In the genomic region with DNA sequence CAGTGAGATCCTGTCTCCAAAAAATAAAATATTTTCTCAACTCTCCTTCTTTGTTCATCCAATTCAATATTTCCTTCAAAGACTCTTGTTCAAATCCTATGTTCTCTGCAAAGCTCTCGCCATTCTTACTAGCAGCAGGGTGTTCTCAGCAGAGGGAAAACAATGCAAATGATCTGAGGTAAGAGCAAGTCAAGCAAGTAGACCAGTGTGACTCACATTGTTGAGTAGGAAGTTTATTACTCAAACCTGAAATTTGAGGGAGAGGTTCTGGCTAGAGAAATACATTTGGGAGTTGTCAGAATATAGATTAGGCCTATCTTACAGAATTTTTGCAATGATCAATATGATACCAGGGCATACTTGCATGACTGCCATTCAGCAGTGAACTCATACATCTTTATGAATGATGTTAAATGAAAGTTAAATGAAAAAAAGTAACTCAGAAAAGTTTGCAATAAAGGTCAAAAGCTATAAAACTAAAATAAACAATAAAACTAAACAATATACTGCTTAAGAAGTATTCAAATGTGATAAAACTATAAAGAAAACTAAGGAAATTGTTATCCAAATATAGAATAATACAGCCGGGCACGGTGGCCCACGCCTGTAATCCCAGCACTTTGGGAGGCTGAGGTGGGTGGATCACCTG, we compare ENCODE assay signal across 8 cellular contexts. TPM values are rescaled to one million over a fixed set of nuclear protein-coding genes. Genes with fewer than 3 reads are reported as not detected.
DNase-seq lines count a peak whose midpoint lies in the region; ATAC-seq lines count a peak whose summit lies in the region.
"Had no signal": no experiment of that assay in that cellular context is flagged by ENCODE, and none has a peak within 500 bp of the region (broad histone marks: within the 10 kb centered on the region; RNA-seq: fewer than 3 reads in every experiment).

No MANE protein-coding gene starts in this region.

- intact Hi-C loops in activated T-helper 2 cell treated with anti-CD3 and anti-CD28 coated beads, Interferon-gamma antibody, Interleukin-2, Interleukin-4, amounts not matched to agents 10 μg/mL and 5 μg/mL and 100 μg/mL, durations not matched to agents 14 hours and 24 hours and 36 hours (cut with micrococcal nuclease): no loop called here

- peaks cover 45% of the 10 kb centered on the region for H3K36me3 Mint-ChIP-seq in activated T-helper 2 cell treated with anti-CD3 and anti-CD28 coated beads, Interferon-gamma antibody, Interleukin-2, Interleukin-4, amounts not matched to agents 10 μg/mL and 5 μg/mL and 100 μg/mL, durations not matched to agents 14 hours and 24 hours and 36 hours (ENCODE audit: low read depth)

- peak; percentile 61 for ATAC-seq in GM19025 (IDR thresholded peaks at IDR 0.05; ENCODE audit: low read depth, unreplicated experiment)
- ATAC-seq in HG02840 (IDR thresholded peaks at IDR 0.05; ENCODE audit: low FRiP score, unreplicated experiment): peak; percentile 60
- no peak for ATAC-seq in GM18858 (IDR thresholded peaks at IDR 0.05; ENCODE audit: unreplicated experiment)

- peak overlapping the region; percentile 2 for H3K27ac Mint-ChIP-seq in activated T-helper 2 cell treated with anti-CD3 and anti-CD28 coated beads, Interferon-gamma antibody, Interleukin-2, Interleukin-4, amounts not matched to agents 10 μg/mL and 5 μg/mL and 100 μg/mL, durations not matched to agents 14 hours and 24 hours and 36 hours

- peaks cover 2% of the 10 kb centered on the region for H3K27me3 Mint-ChIP-seq in activated T-helper 2 cell treated with anti-CD3 and anti-CD28 coated beads, Interferon-gamma antibody, Interleukin-2, Interleukin-4, amounts not matched to agents 10 μg/mL and 5 μg/mL and 100 μg/mL, durations not matched to agents 14 hours and 24 hours and 36 hours (ENCODE audit: low read depth)

- H3K9me3 Mint-ChIP-seq in activated T-helper 2 cell treated with anti-CD3 and anti-CD28 coated beads, Interferon-gamma antibody, Interleukin-2, Interleukin-4, amounts not matched to agents 10 μg/mL and 5 μg/mL and 100 μg/mL, durations not matched to agents 14 hours and 24 hours and 36 hours: no peaks in the 10 kb centered on the region

- no peak for DNase-seq in activated T-helper 2 cell treated with anti-CD3 and anti-CD28 coated beads, Interferon-gamma antibody, Interleukin-2, Interleukin-4, amounts not matched to agents 10 μg/mL and 5 μg/mL and 100 μg/mL, durations not matched to agents 14 hours and 24 hours and 36 hours (ENCODE audit: low spot score)
- DNase-seq in non-pigmented ciliary epithelial cell (ENCODE audit: low read depth) (peak; percentile 54), C1 segment of cervical spinal cord (lab: John Stamatoyannopoulos, UW) (no peak), HK-2 (ENCODE audit: unreplicated experiment) (no peak)
- DNase-seq: NCI-H748 treated with DMSO at 0.1 percent for 48 hours had no signal

- peaks cover 28% of the 10 kb centered on the region for H3K4me1 Mint-ChIP-seq in activated T-helper 2 cell treated with anti-CD3 and anti-CD28 coated beads, Interferon-gamma antibody, Interleukin-2, Interleukin-4, amounts not matched to agents 10 μg/mL and 5 μg/mL and 100 μg/mL, durations not matched to agents 14 hours and 24 hours and 36 hours (ENCODE audit: low read depth)

- no peak overlapping the region for H3K4me3 Mint-ChIP-seq in activated T-helper 2 cell treated with anti-CD3 and anti-CD28 coated beads, Interferon-gamma antibody, Interleukin-2, Interleukin-4, amounts not matched to agents 10 μg/mL and 5 μg/mL and 100 μg/mL, durations not matched to agents 14 hours and 24 hours and 36 hours (ENCODE audit: low read depth)

RNA-seq across cellular contexts. Expression of gene IDE, which starts 5.8 kb away (rescaled TPM):
- total RNA-seq in activated T-helper 2 cell treated with anti-CD3 and anti-CD28 coated beads, Interferon-gamma antibody, Interleukin-2, Interleukin-4, amounts not matched to agents 10 μg/mL and 5 μg/mL and 100 μg/mL, durations not matched to agents 14 hours and 24 hours and 36 hours: 45.3 and 47.2 TPM in 2 replicates

RNA-seq across cellular contexts. Expression of gene KIF11, which starts 24.9 kb away (rescaled TPM):
- total RNA-seq in activated T-helper 2 cell treated with anti-CD3 and anti-CD28 coated beads, Interferon-gamma antibody, Interleukin-2, Interleukin-4, amounts not matched to agents 10 μg/mL and 5 μg/mL and 100 μg/mL, durations not matched to agents 14 hours and 24 hours and 36 hours: 41.4 and 44.9 TPM in 2 replicates
